ENCODE assay signal across 17 cellular contexts in the genomic region with DNA sequence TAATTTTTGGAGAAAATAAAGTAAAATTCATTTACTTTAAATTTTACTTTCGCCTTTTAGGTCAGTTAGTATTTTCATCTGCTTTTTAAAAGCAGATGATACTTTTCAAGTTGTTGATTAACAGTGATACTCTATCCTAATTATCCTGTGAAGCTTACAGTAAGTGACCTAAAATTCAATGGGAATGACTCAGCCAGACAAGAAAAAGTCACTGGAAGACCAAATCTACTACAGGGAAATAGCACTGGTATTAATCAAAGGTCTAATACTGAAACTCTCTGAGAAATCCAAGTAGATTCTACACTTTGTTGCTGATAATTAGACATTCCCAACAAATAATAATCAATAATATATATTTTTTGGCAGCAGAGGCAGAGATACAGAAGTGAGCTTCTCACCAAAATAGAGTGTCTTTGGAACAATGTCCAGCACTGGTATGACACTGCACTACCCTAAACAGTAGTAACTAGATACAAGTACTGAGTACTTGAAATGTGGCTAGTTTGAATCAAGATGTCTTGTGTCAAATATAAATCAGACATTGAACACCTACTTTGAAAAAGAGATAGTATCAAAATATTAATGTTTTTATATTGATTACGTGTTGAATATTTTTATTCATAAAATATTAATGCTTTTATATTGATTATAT. TPM values are rescaled to one million over a fixed set of nuclear protein-coding genes. Genes with fewer than 3 reads are reported as not detected.
DNase-seq lines count a peak whose midpoint lies in the region; ATAC-seq and TF ChIP-seq lines count a peak whose summit lies in the region.
"Had no signal": no experiment of that assay in that cellular context is flagged by ENCODE, and none has a peak within 500 bp of the region (broad histone marks: within the 10 kb centered on the region; RNA-seq: fewer than 3 reads in every experiment).

No MANE protein-coding gene starts in this region.

- ATAC-seq in left ventricle myocardium superior (no peak), GM18520 (IDR thresholded peaks at IDR 0.05; ENCODE audit: unreplicated experiment) (no peak), HG02759 (IDR thresholded peaks at IDR 0.05; ENCODE audit: unreplicated experiment) (no peak)
- ATAC-seq: activated CD4-positive, CD25-positive, alpha-beta regulatory T cell treated with anti-CD3 and anti-CD28 coated beads, Interleukin-2, amount 50 U/mL, for 24 hours; activated CD8-positive, alpha-beta memory T cell treated with anti-CD3 and anti-CD28 coated beads, Interleukin-2, amount 10 ng/mL, durations not matched to agents 7 days and 5 days; gastrocnemius medialis had no signal

- peak in 1 of 2 donors; percentile 30 for DNase-seq in cardiac muscle cell (ENCODE audit: low read depth in 1 of 2, low spot score in 1 of 2)
- DNase-seq in left ventricle myocardium superior = no peak
- peak; percentile 60 for DNase-seq in astrocyte of the spinal cord (ENCODE audit: low read depth, low spot score)
- no peak for DNase-seq in hepatocyte (ENCODE audit: low spot score)
- DNase-seq in smooth muscle cell (lab: John Stamatoyannopoulos, UW; ENCODE audit: unreplicated experiment) = no peak
- DNase-seq in GOT3 (lab: John Stamatoyannopoulos, UW) = no peak
- DNase-seq: activated CD8-positive, alpha-beta memory T cell treated with anti-CD3 and anti-CD28 coated beads, Interleukin-2, amount 10 ng/mL, durations not matched to agents 7 days and 5 days; activated effector memory CD4-positive, alpha-beta T cell treated with anti-CD3 and anti-CD28 coated beads, Interleukin-2, amount 50 U/mL, for 16 hours; aorta; CD4-positive, alpha-beta memory T cell; gastrocnemius medialis; NCI-H1694; NCI-H226; retina had no signal

- H3K9ac ChIP-seq in smooth muscle cell (ENCODE audit: low read depth) = no peak overlapping the region

- no peaks in the 10 kb centered on the region for H3K9me2 ChIP-seq in hepatocyte (replicated peaks; ENCODE audit: insufficient read depth)

- no peak overlapping the region for H2AFZ ChIP-seq in hepatocyte
- H2AFZ ChIP-seq in smooth muscle cell (ENCODE audit: low read depth) = no peak overlapping the region

- no peaks in the 10 kb centered on the region for H3K9me3 ChIP-seq in cardiac muscle cell (ENCODE audit: low read depth)
- no peaks in the 10 kb centered on the region for H3K9me3 ChIP-seq in hepatocyte (ENCODE audit: low read depth)
- H3K9me3 ChIP-seq in smooth muscle cell (replicated peaks; ENCODE audit: low read depth) = no peaks in the 10 kb centered on the region
- H3K9me3 ChIP-seq: gastrocnemius medialis had no signal

- no peaks in the 10 kb centered on the region for H4K20me1 ChIP-seq in hepatocyte (ENCODE audit: insufficient read depth, poor library complexity, severe bottlenecking)
- H4K20me1 ChIP-seq in smooth muscle cell (ENCODE audit: low read depth) = no peaks in the 10 kb centered on the region

- no peaks in the 10 kb centered on the region for H3K79me2 ChIP-seq in hepatocyte
- H3K79me2 ChIP-seq in smooth muscle cell (ENCODE audit: low read depth) = no peaks in the 10 kb centered on the region

- no peaks in the 10 kb centered on the region for H3F3A ChIP-seq in smooth muscle cell (ENCODE audit: low read depth)

- H3K4me1 ChIP-seq in cardiac muscle cell (ENCODE audit: low read depth) (peaks cover 35% of the 10 kb centered on the region), hepatocyte (ENCODE audit: insufficient read depth) (peaks cover 34% of the 10 kb centered on the region), smooth muscle cell (ENCODE audit: low read depth) (peaks cover 10% of the 10 kb centered on the region)

- H3K36me3 ChIP-seq in cardiac muscle cell (no peaks in the 10 kb centered on the region), hepatocyte (replicated peaks; ENCODE audit: insufficient read depth, low read depth) (no peaks in the 10 kb centered on the region), smooth muscle cell (ENCODE audit: low read depth) (no peaks in the 10 kb centered on the region)
- H3K36me3 ChIP-seq: gastrocnemius medialis had no signal

- 95% methylated on average over 2 of the region's 2 CpGs for WGBS in hepatocyte (ENCODE audit: low lambda C conversion rate, missing lambda C conversion rate)
- WGBS in smooth muscle cell (ENCODE audit: low lambda C conversion rate) = 87% methylated on average over 2 of the region's 2 CpGs

- H3K27ac ChIP-seq in cardiac muscle cell = peak overlapping the region; percentile 7
- peak overlapping the region; percentile 17 for H3K27ac ChIP-seq in hepatocyte
- H3K27ac ChIP-seq in smooth muscle cell (ENCODE audit: low read depth) = peak overlapping the region; percentile 76
- H3K27ac ChIP-seq: gastrocnemius medialis had no signal

- no peak overlapping the region for H3K4me2 ChIP-seq in hepatocyte
- peak overlapping the region; percentile 71 for H3K4me2 ChIP-seq in smooth muscle cell

- in situ Hi-C loops in astrocyte of the spinal cord (cut with HindIII; ENCODE audit: low sequenced_read_pairs) = no loop called here

- H3K4me3 ChIP-seq in cardiac muscle cell (no peak overlapping the region), astrocyte of the spinal cord (ENCODE audit: low read depth, low read length) (no peak overlapping the region), hepatocyte (no peak overlapping the region), smooth muscle cell (no peak overlapping the region)
- H3K4me3 ChIP-seq: gastrocnemius medialis had no signal

- TF ChIP-seq CTCF in cardiac muscle cell (IDR thresholded peaks at IDR 0.05; ENCODE audit: low read depth, low read length) (no peak), astrocyte of the spinal cord (IDR thresholded peaks at IDR 0.05; ENCODE audit: low read depth, low read length) (no peak), hepatocyte (IDR thresholded peaks at IDR 0.05; ENCODE audit: poor library complexity) (no peak), smooth muscle cell (IDR thresholded peaks at IDR 0.05; ENCODE audit: borderline replicate concordance, insufficient read depth, poor library complexity, severe bottlenecking) (no peak)

- intact Hi-C loops in left ventricle myocardium superior (cut with micrococcal nuclease) = no loop called here

- no peaks in the 10 kb centered on the region for H3K27me3 ChIP-seq in cardiac muscle cell
- no peaks in the 10 kb centered on the region for H3K27me3 ChIP-seq in hepatocyte
- no peaks in the 10 kb centered on the region for H3K27me3 ChIP-seq in smooth muscle cell (ENCODE audit: low read depth)
- H3K27me3 ChIP-seq: gastrocnemius medialis had no signal

RNA-seq across cellular contexts. Expression of a gene that starts 22.8 kb away (rescaled TPM):
- total RNA-seq in cardiac muscle cell = 22.1 and 41.8 TPM in 2 replicates
- 18.7 and 36.7 TPM in 2 replicates for polyA plus RNA-seq in cardiac muscle cell
- 23.4 TPM for total RNA-seq in left ventricle myocardium superior
- 51.1 and 56.0 TPM in 2 replicates for total RNA-seq in hepatocyte
- 31.9 and 34.6 TPM in 2 replicates for polyA plus RNA-seq in hepatocyte
- total RNA-seq in smooth muscle cell = 49.9 and 67.9 TPM in 2 replicates
- polyA plus RNA-seq in smooth muscle cell = 14.4 and 30.9 TPM in 2 replicates

Comparison
In these comparisons a context has a peak if more than half of its experiments do, and no peak if none do; other contexts are left out.
1. H3K27ac ChIP-seq: peak in every context shown above with its lines; median percentile 76 in smooth muscle cell; 17 in hepatocyte; 7 in cardiac muscle cell.